ENCODE assay signal across 8 cellular contexts in the genomic region with DNA sequence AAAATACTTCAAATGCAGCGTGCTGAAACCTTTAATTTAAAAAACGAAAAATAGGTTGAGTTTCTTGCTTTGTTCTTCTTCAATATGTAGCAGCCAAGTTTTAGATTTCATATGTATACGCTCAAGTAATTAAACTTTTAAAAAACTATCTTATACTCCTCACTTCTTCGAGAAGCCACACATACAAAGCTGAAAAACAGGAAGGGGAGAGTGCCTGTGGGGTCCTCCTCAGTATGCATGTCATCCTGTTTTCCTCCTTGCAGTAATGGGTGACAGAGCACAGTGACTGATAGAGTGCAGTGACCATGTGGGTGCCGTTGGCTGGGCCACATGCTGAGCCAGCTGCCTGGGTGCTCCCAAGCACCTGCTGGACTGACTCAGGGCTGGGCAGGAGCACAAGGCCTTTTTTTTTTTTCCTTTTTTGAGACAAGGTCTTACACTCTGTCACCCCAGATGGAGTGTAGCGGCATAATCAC. TPM values are rescaled to one million over a fixed set of nuclear protein-coding genes. Genes with fewer than 3 reads are reported as not detected.
A peak's percentile ranks its signal among the peaks of the same experiment; 100 is the strongest.
DNase-seq lines count a peak whose midpoint lies in the region; ATAC-seq lines count a peak whose summit lies in the region.

No MANE protein-coding gene starts in this region.

- ATAC-seq in GM18498 (IDR thresholded peaks at IDR 0.05; ENCODE audit: unreplicated experiment) (peak; percentile 49), HG02973 (IDR thresholded peaks at IDR 0.05; ENCODE audit: unreplicated experiment) (peak; percentile 42), GM18519 (IDR thresholded peaks at IDR 0.05; ENCODE audit: low FRiP score, unreplicated experiment) (no peak)

- peak overlapping the region; percentile 93 for H3K4me3 Mint-ChIP-seq in activated CD4-positive, alpha-beta memory T cell treated with anti-CD3 and anti-CD28 coated beads, Interleukin-2, amount 10 ng/mL, durations not matched to agents 7 days and 5 days

- H3K27me3 Mint-ChIP-seq in activated CD4-positive, alpha-beta memory T cell treated with anti-CD3 and anti-CD28 coated beads, Interleukin-2, amount 10 ng/mL, durations not matched to agents 7 days and 5 days, result no peaks in the 10 kb centered on the region

- POLR2A ChIA-PET in activated CD4-positive, alpha-beta memory T cell treated with anti-CD3 and anti-CD28 coated beads, Interleukin-2, amount 10 ng/mL, durations not matched to agents 7 days and 5 days (lab: Charles Lee), result interaction anchor here (0.7 to 9.2 kb wide), 21 partner anchors 10 to 832 kb away, joined by 3 to 190 read pairs (median 7); a partner anchor contains a TSS

- peak; percentile 57 for DNase-seq in activated CD4-positive, alpha-beta memory T cell treated with anti-CD3 and anti-CD28 coated beads, Interleukin-2, amount 10 ng/mL, durations not matched to agents 7 days and 5 days
- DNase-seq in myocyte (ENCODE audit: low read depth), result peak; percentile 75
- no peak for DNase-seq in AG08395 (ENCODE audit: low spot score)
- DNase-seq in inferior parietal cortex (ENCODE audit: extremely low spot score), result no peak
- DNase-seq in amniotic stem cell (lab: John Stamatoyannopoulos, UW), result no peak

- CTCF ChIA-PET in activated CD4-positive, alpha-beta memory T cell treated with anti-CD3 and anti-CD28 coated beads, Interleukin-2, amount 10 ng/mL, durations not matched to agents 7 days and 5 days (lab: Charles Lee), result interaction anchor here (0.7 to 5.8 kb wide), 8 partner anchors 15 to 63 kb away, joined by 3 to 68 read pairs (median 10); no protein-coding TSS in a partner anchor

- H3K27ac Mint-ChIP-seq in activated CD4-positive, alpha-beta memory T cell treated with anti-CD3 and anti-CD28 coated beads, Interleukin-2, amount 10 ng/mL, durations not matched to agents 7 days and 5 days, result peak overlapping the region; percentile 99

- peaks cover 75% of the 10 kb centered on the region for H3K4me1 Mint-ChIP-seq in activated CD4-positive, alpha-beta memory T cell treated with anti-CD3 and anti-CD28 coated beads, Interleukin-2, amount 10 ng/mL, durations not matched to agents 7 days and 5 days

- peaks cover 3% of the 10 kb centered on the region for H3K9me3 Mint-ChIP-seq in activated CD4-positive, alpha-beta memory T cell treated with anti-CD3 and anti-CD28 coated beads, Interleukin-2, amount 10 ng/mL, durations not matched to agents 7 days and 5 days

- peaks cover 71% of the 10 kb centered on the region for H3K36me3 Mint-ChIP-seq in activated CD4-positive, alpha-beta memory T cell treated with anti-CD3 and anti-CD28 coated beads, Interleukin-2, amount 10 ng/mL, durations not matched to agents 7 days and 5 days (ENCODE audit: low read depth)

RNA-seq across cellular contexts. Expression of a gene that starts 33.3 kb away (rescaled TPM):
- 10 to 100 TPM; 74.4 to 74.6 TPM for total RNA-seq in activated CD4-positive, alpha-beta memory T cell treated with anti-CD3 and anti-CD28 coated beads, Interleukin-2, amount 10 ng/mL, durations not matched to agents 7 days and 5 days
- 51.0 and 51.1 TPM in 2 replicates for total RNA-seq in myocyte
- polyA plus RNA-seq in myocyte (2012), result 34.1 TPM

Comparison
In these comparisons a context has a peak if more than half of its experiments do, and no peak if none do; other contexts are left out.
1. DNase-seq: peak in activated CD4-positive, alpha-beta memory T cell treated with anti-CD3 and anti-CD28 coated beads, Interleukin-2, amount 10 ng/mL, durations not matched to agents 7 days and 5 days (single experiment) and myocyte (single experiment); none in AG08395 (single experiment), inferior parietal cortex (single experiment) and amniotic stem cell (single experiment).